17 cellular contexts compared by ENCODE assay signal in genomic region chr9:117835798-117836197, GRCh38.
DNase-seq lines count a peak whose midpoint lies in the region; ATAC-seq, FAIRE-seq and TF ChIP-seq lines count a peak whose summit lies in the region.
"Had no signal": no experiment of that assay in that cellular context is flagged by ENCODE, and none has a peak within 500 bp of the region (broad histone marks: within the 10 kb centered on the region; RNA-seq: fewer than 3 reads in every experiment).

No MANE protein-coding gene starts in this region.

- TF ChIP-seq POLR2A in GM12891 (IDR thresholded peaks at IDR 0.05; ENCODE audit: low read depth, low read length): no peak

- ATAC-seq in GM19043 (IDR thresholded peaks at IDR 0.05; ENCODE audit: low read depth, unreplicated experiment) (peak; percentile 80), HG02588 (IDR thresholded peaks at IDR 0.05; ENCODE audit: unreplicated experiment) (peak; percentile 86), HG03280 (IDR thresholded peaks at IDR 0.05; ENCODE audit: unreplicated experiment) (peak; percentile 88)
- ATAC-seq: pancreas had no signal

- in situ Hi-C loops in G401 (cut with HindIII; ENCODE audit: low sequenced_read_pairs): no loop called here

- FAIRE-seq in GM12891 (lab: Jason Lieb, UNC): no peak
- FAIRE-seq: pancreas had no signal

- peak; percentile 5 for DNase-seq in GM12891 (ENCODE audit: insufficient read length, low spot score)
- DNase-seq in NCI-H446 treated with DMSO at 0.1 percent for 48 hours (lab: John Stamatoyannopoulos, UW): no peak
- no peak for DNase-seq in G401 (ENCODE audit: low spot score)
- DNase-seq in A172 (ENCODE audit: low spot score): no peak
- no peak for DNase-seq in SK-N-DZ (ENCODE audit: low spot score)
- DNase-seq: amniotic stem cell; DMS 273 treated with DMSO at 0.1 percent for 48 hours; KBM-7; NCI-H1694 treated with DMSO at 0.1 percent for 48 hours; NCI-H748 treated with DMSO at 0.1 percent for 48 hours; pancreas; SHP77; stimulated activated CD4-positive, alpha-beta T cell treated with anti-CD3 and anti-CD28 coated beads, Interleukin-15, amount 100 ng/mL, for 24 hours; stimulated activated CD8-positive, alpha-beta memory T cell treated with anti-CD3 and anti-CD28 coated beads, Interleukin-4, amount 100 ng/mL, for 48 hours had no signal

TF ChIP-seq in GM12891, 5 proteins besides CTCF, POLR2A, EP300 and RAD21:
- TF ChIP-seq PAX5 (IDR thresholded peaks at IDR 0.05; ENCODE audit: insufficient read depth, low read length, severe bottlenecking): no peak
